Comparison of ENCODE assay signal across 14 cellular contexts in the genomic region with DNA sequence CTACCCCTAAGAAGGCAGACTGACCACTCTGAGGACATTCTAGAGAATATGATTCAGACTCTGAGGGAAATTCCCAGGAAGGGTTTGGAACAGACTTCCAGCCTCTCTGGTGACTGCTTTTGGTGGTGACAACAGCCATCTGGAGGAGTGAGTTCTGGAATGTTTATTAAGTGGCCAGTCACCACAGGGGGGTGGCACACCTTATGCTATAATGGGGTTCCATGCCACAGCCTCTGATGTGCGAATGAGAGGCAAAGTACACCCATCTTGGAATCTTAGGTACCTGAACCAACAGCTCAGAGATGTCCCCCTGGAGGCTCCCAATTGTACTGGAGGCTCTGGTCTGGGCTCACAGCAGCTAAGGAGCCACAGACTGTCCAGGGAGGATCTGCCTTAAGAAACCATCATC. TPM values are rescaled to one million over a fixed set of nuclear protein-coding genes. Genes with fewer than 3 reads are reported as not detected.
A peak's percentile ranks its signal among the peaks of the same experiment; 100 is the strongest.
DNase-seq lines count a peak whose midpoint lies in the region; ATAC-seq, FAIRE-seq and TF ChIP-seq lines count a peak whose summit lies in the region.
"Had no signal": no experiment of that assay in that cellular context is flagged by ENCODE, and none has a peak within 500 bp of the region (broad histone marks: within the 10 kb centered on the region; RNA-seq: fewer than 3 reads in every experiment).

No MANE protein-coding gene starts in this region.

- no peak overlapping the region; a peak in 1 of 7 replicates for H3K27ac Mint-ChIP-seq in H9

- WGBS in A549 (ENCODE audit: missing lambda C conversion rate): 63% methylated on average over 1 of the region's 1 CpG
- no CpG with 5 or more reads among the region's 1 CpG for WGBS in H9 (ENCODE audit: extremely low coverage, insufficient read length, low lambda C conversion rate)
- 100% methylated on average over 1 of the region's 1 CpG for WGBS in esophagus muscularis mucosa

- no peaks in the 10 kb centered on the region for H3K79me1 ChIP-seq in H9 (ENCODE audit: insufficient read depth, low read depth, low read length, poor library complexity, severe bottlenecking)

- no peak overlapping the region for H3K9ac ChIP-seq in H9 (ENCODE audit: extremely low read depth, insufficient read length, low read length)

- no peak overlapping the region for H3K4me2 ChIP-seq in A549
- H3K4me2 ChIP-seq in H9 (ENCODE audit: insufficient read depth, insufficient read length, low read length): no peak overlapping the region

- TF ChIP-seq POLR2A in A549 (IDR thresholded peaks at IDR 0.05; ENCODE audit: low read length): no peak
- TF ChIP-seq POLR2A in esophagus muscularis mucosa (IDR thresholded peaks at IDR 0.05; ENCODE audit: low read depth): no peak

- no peak overlapping the region for H2BK15ac ChIP-seq in H9 (ENCODE audit: low read depth, low read length)

- H3K27me3 Mint-ChIP-seq in H9 (ENCODE audit: low read depth): peaks cover under 1% of the 10 kb centered on the region; the same call in 1 of the 2 replicates
- H3K27me3 Mint-ChIP-seq: activated naive CD8-positive, alpha-beta T cell treated with anti-CD3 and anti-CD28 coated beads, Interleukin-2, amount 10 ng/mL, durations not matched to agents 7 days and 5 days; T-cell had no signal

- no peak overlapping the region for H3K23ac ChIP-seq in H9 (ENCODE audit: insufficient read length, low read depth, low read length)

- TF ChIP-seq CTCF in A549 (IDR thresholded peaks at IDR 0.05) (no peak), H9 (conservative IDR thresholded peaks at IDR 0.05) (0 out of 3 replicates have a peak, but pooled peaks have one; percentile 24), brain microvascular endothelial cell (IDR thresholded peaks at IDR 0.05; ENCODE audit: low read depth, low read length, missing control alignments) (peak; percentile 18), esophagus muscularis mucosa (IDR thresholded peaks at IDR 0.05) (no peak)

- no peak for TF ChIP-seq RAD21 in A549 (conservative IDR thresholded peaks at IDR 0.05 in 1 of 2, IDR thresholded peaks at IDR 0.05 in 1 of 2)

- H3K36me3 ChIP-seq in brain microvascular endothelial cell (replicated peaks) (no peaks in the 10 kb centered on the region), esophagus muscularis mucosa (peaks cover 0 to 26% (median 0%) of the 10 kb centered on the region in 4 donors)

- DNase-seq in A549 (ENCODE audit: low read depth in 1 of 2, low spot score in 1 of 2) (no peak), H9 (no peak), brain microvascular endothelial cell (peak; percentile 33), iris pigment epithelial cell (ENCODE audit: low read depth) (peak; percentile 33), esophagus muscularis mucosa (ENCODE audit: extremely low spot score) (no peak)
- DNase-seq: activated CD4-positive, alpha-beta T cell treated with anti-CD3 and anti-CD28 coated beads for 1 hour; activated naive CD8-positive, alpha-beta T cell treated with anti-CD3 and anti-CD28 coated beads, Interleukin-2, amount 10 ng/mL, durations not matched to agents 7 days and 5 days; AML-193; DMS153; T-cell had no signal

- no peak overlapping the region for H3K4me3 Mint-ChIP-seq in H9
- H3K4me3 Mint-ChIP-seq: activated naive CD8-positive, alpha-beta T cell treated with anti-CD3 and anti-CD28 coated beads, Interleukin-2, amount 10 ng/mL, durations not matched to agents 7 days and 5 days; T-cell had no signal

- H4K91ac ChIP-seq in H9 (ENCODE audit: insufficient read length, low read depth, low read length): no peak overlapping the region

- H4K5ac ChIP-seq in H9 (ENCODE audit: insufficient read length, low read depth, low read length): no peak overlapping the region

- in situ Hi-C loops in brain microvascular endothelial cell (cut with HindIII; ENCODE audit: low pct_ligation_motif_present, low sequenced_read_pairs): no loop called here

- H3K4me1 ChIP-seq in A549 (peaks cover 5% of the 10 kb centered on the region; the same call in 1 of the 3 replicates), H9 (ENCODE audit: insufficient read depth, low read length) (no peaks in the 10 kb centered on the region), esophagus muscularis mucosa (no peaks in the 10 kb centered on the region)

- H3K36me3 Mint-ChIP-seq in H9 (ENCODE audit: insufficient read depth in 1 of 3, low read depth in 3 of 3): no peaks in the 10 kb centered on the region

- no peaks in the 10 kb centered on the region for H3K79me2 ChIP-seq in H9 (ENCODE audit: insufficient read depth, low read length)

- no peak overlapping the region for H2BK12ac ChIP-seq in H9 (ENCODE audit: insufficient read length, low read depth, low read length)

- no peak overlapping the region for H3T11ph ChIP-seq in H9 (ENCODE audit: low read length)

- POLR2A ChIA-PET in A549 (lab: Yijun Ruan, JAX): interaction anchor here (2.1 kb wide), 2 partner anchors 9 to 19 kb away, joined by 9 to 11 read pairs; a partner anchor contains a TSS

- no peak overlapping the region for H2BK5ac ChIP-seq in H9 (ENCODE audit: insufficient read length, low read length)

- H2AFZ ChIP-seq in H9 (ENCODE audit: low read length): no peak overlapping the region

- H3K14ac ChIP-seq in H9 (ENCODE audit: insufficient read depth, low read length): no peak overlapping the region

- no peak for FAIRE-seq in A549 (lab: Jason Lieb, UNC)

- H4K8ac ChIP-seq in H9 (replicated peaks; ENCODE audit: insufficient read length, low read depth, low read length): no peak overlapping the region

- no peaks in the 10 kb centered on the region for H3K9me3 Mint-ChIP-seq in H9
- H3K9me3 Mint-ChIP-seq: activated naive CD8-positive, alpha-beta T cell treated with anti-CD3 and anti-CD28 coated beads, Interleukin-2, amount 10 ng/mL, durations not matched to agents 7 days and 5 days; T-cell had no signal

- H3K4ac ChIP-seq in H9 (ENCODE audit: low read depth, low read length): no peak overlapping the region

- H3K56ac ChIP-seq in H9 (ENCODE audit: insufficient read length, low read depth, low read length): no peak overlapping the region

- CTCF ChIA-PET in A549 (lab: Yijun Ruan, JAX): interaction anchor here (0.6 to 21.7 kb wide), 6 partner anchors 10 to 82 kb away, joined by 3 to 601 read pairs (median 3); a partner anchor contains a TSS

- H2BK20ac ChIP-seq in H9 (ENCODE audit: low read depth, low read length, poor library complexity, severe bottlenecking): no peak overlapping the region

- ATAC-seq in A549 (peak; percentile 47 to 64; a peak in 5 of 6 replicates), HG03139 (IDR thresholded peaks at IDR 0.05; ENCODE audit: unreplicated experiment) (no peak), HG03108 (IDR thresholded peaks at IDR 0.05; ENCODE audit: unreplicated experiment) (no peak), HG03342 (IDR thresholded peaks at IDR 0.05; ENCODE audit: unreplicated experiment) (no peak)
- ATAC-seq: T-cell had no signal

- no peak overlapping the region for H2BK120ac ChIP-seq in H9 (ENCODE audit: low read depth, low read length, poor library complexity, severe bottlenecking)

- H3K27me3 ChIP-seq in H9 (ENCODE audit: insufficient read depth, low read length) (no peaks in the 10 kb centered on the region), brain microvascular endothelial cell (replicated peaks) (no peaks in the 10 kb centered on the region), esophagus muscularis mucosa (no peaks in the 10 kb centered on the region)

- H3K4me3 ChIP-seq in A549 (no peak overlapping the region), brain microvascular endothelial cell (ENCODE audit: low read depth, low read length) (no peak overlapping the region), esophagus muscularis mucosa (no peak overlapping the region)
- H3K4me3 ChIP-seq: coronary artery had no signal

- no peaks in the 10 kb centered on the region for H3K4me1 Mint-ChIP-seq in H9

- no peak overlapping the region for H2AK5ac ChIP-seq in H9 (ENCODE audit: insufficient read length, low read length)

- H3K27ac ChIP-seq in A549 (no peak overlapping the region), H9 (ENCODE audit: insufficient read length, low read depth, low read length) (no peak overlapping the region), brain microvascular endothelial cell (no peak overlapping the region), esophagus muscularis mucosa (replicated peaks in 1 of 4) (no peak overlapping the region)
- H3K27ac ChIP-seq: coronary artery had no signal

- H3K23me2 ChIP-seq in H9 (ENCODE audit: insufficient read length, low read depth, low read length, poor library complexity, severe bottlenecking): no peaks in the 10 kb centered on the region

- TF ChIP-seq EP300 in A549 (IDR thresholded peaks at IDR 0.05): no peak
- TF ChIP-seq EP300 in esophagus muscularis mucosa (IDR thresholded peaks at IDR 0.05): no peak

- no peak overlapping the region for H3K18ac ChIP-seq in H9 (ENCODE audit: insufficient read length, low read depth, low read length)

- H4K20me1 ChIP-seq in H9 (ENCODE audit: control insufficient read depth, insufficient read depth, insufficient read length): no peaks in the 10 kb centered on the region

- intact Hi-C loops in esophagus muscularis mucosa (cut with DNase I): no loop called here

- no peaks in the 10 kb centered on the region for H3K9me3 ChIP-seq in A549
- no peaks in the 10 kb centered on the region for H3K9me3 ChIP-seq in H9 (ENCODE audit: control insufficient read depth, low read depth, low read length)
- no peaks in the 10 kb centered on the region for H3K9me3 ChIP-seq in esophagus muscularis mucosa

RNA-seq across cellular contexts. Expression of a gene that starts 9.5 kb away (rescaled TPM):
- polyA plus RNA-seq in A549 (2011; rRNA removed) (51.3 and 73.0 TPM in 2 replicates), A549 (2017; fragmentation: RNase III; extraction: RNeasy Plus Mini Kit Qiagen cat#74134 plus additional on column Dnase treatment) (33.1 to 44.5 TPM (median 38.5 TPM) in 3 replicates)
- polyA plus RNA-seq in A549 (2012; cell fraction: cytosol; rRNA removed): 25.1 and 30.3 TPM in 2 replicates
- 27.8 and 37.0 TPM in 2 replicates for polyA plus RNA-seq in A549 (2012; cell fraction: nucleus; rRNA removed)
- 53.5 and 60.4 TPM in 2 replicates for polyA minus RNA-seq in A549 (2011; rRNA and poly(A)+ RNA removed)
- total RNA-seq in H9 (2021) (41.3 and 47.6 TPM in 2 replicates), esophagus muscularis mucosa (10 to 100 TPM; 49.4 to 89.0 (median 81.0) TPM)

RNA-seq across cellular contexts. Expression of a gene that starts 11.1 kb away (rescaled TPM):
- polyA plus RNA-seq in A549 (2011; rRNA removed): 0.61 and 1.7 TPM in 2 replicates
- polyA plus RNA-seq in A549 (2012; cell fraction: cytosol; rRNA removed): 1.7 and 2.3 TPM in 2 replicates
- 11.3 and 14.8 TPM in 2 replicates for polyA plus RNA-seq in A549 (2012; cell fraction: nucleus; rRNA removed)
- 1.3 to 1.8 TPM (median 1.4 TPM) in 3 replicates for polyA plus RNA-seq in A549 (2017; fragmentation: RNase III; extraction: RNeasy Plus Mini Kit Qiagen cat#74134 plus additional on column Dnase treatment)
- 1.6 and 3.3 TPM in 2 replicates for polyA minus RNA-seq in A549 (2011; rRNA and poly(A)+ RNA removed)
- 1.8 and 2.9 TPM in 2 replicates for total RNA-seq in H9 (2021)
- total RNA-seq in esophagus muscularis mucosa: 1 to 10 TPM in 2 of 4 donors, under 1 TPM in 2; 0.52 to 3.3 (median 1.6) TPM

RNA-seq across cellular contexts. Expression of a gene that starts 19.2 kb away (rescaled TPM):
- polyA plus RNA-seq in A549 (2011; rRNA removed) (91.7 and 108 TPM in 2 replicates), A549 (2017; fragmentation: RNase III; extraction: RNeasy Plus Mini Kit Qiagen cat#74134 plus additional on column Dnase treatment) (64.8 to 71.2 TPM (median 70.0 TPM) in 3 replicates)
- polyA plus RNA-seq in A549 (2012; cell fraction: cytosol; rRNA removed): 52.4 and 58.4 TPM in 2 replicates
- polyA plus RNA-seq in A549 (2012; cell fraction: nucleus; rRNA removed): 44.8 and 50.9 TPM in 2 replicates
- 87.4 and 103 TPM in 2 replicates for polyA minus RNA-seq in A549 (2011; rRNA and poly(A)+ RNA removed)
- total RNA-seq in H9 (2021) (84.7 and 86.9 TPM in 2 replicates), esophagus muscularis mucosa (10 to 100 TPM; 43.1 to 53.4 (median 50.5) TPM)

RNA-seq across cellular contexts. Expression of a gene that starts 19.5 kb away (rescaled TPM):
- polyA plus RNA-seq in A549 (2011; rRNA removed) (18.6 and 22.4 TPM in 2 replicates), A549 (2017; fragmentation: RNase III; extraction: RNeasy Plus Mini Kit Qiagen cat#74134 plus additional on column Dnase treatment) (17.2 to 23.1 TPM (median 21.9 TPM) in 3 replicates)
- polyA plus RNA-seq in A549 (2012; cell fraction: cytosol; rRNA removed): 40.9 and 43.2 TPM in 2 replicates
- polyA plus RNA-seq in A549 (2012; cell fraction: nucleus; rRNA removed): 157 and 208 TPM in 2 replicates
- polyA minus RNA-seq in A549 (2011; rRNA and poly(A)+ RNA removed): 41.9 and 52.1 TPM in 2 replicates
- total RNA-seq in H9 (2021) (25.6 and 26.1 TPM in 2 replicates), esophagus muscularis mucosa (10 to 100 TPM; 14.6 to 27.8 (median 20.3) TPM)

RNA-seq across cellular contexts. Expression of a gene that starts 19.7 kb away (rescaled TPM):
- polyA plus RNA-seq in A549 (2011; rRNA removed) (381 and 433 TPM in 2 replicates), A549 (2017; fragmentation: RNase III; extraction: RNeasy Plus Mini Kit Qiagen cat#74134 plus additional on column Dnase treatment) (561 to 594 TPM (median 589 TPM) in 3 replicates)
- 319 and 406 TPM in 2 replicates for polyA plus RNA-seq in A549 (2012; cell fraction: cytosol; rRNA removed)
- 84.0 and 134 TPM in 2 replicates for polyA plus RNA-seq in A549 (2012; cell fraction: nucleus; rRNA removed)
- polyA minus RNA-seq in A549 (2011; rRNA and poly(A)+ RNA removed): 93.2 and 113 TPM in 2 replicates
- total RNA-seq in H9 (2021) (214 and 225 TPM in 2 replicates), esophagus muscularis mucosa (100 to 1,000 TPM; 117 to 152 (median 131) TPM)

Comparison
In these comparisons a context has a peak if more than half of its experiments do, and no peak if none do; other contexts are left out.
1. ATAC-seq: peak in A549 (2 of 2); none in HG03139 (single experiment), HG03108 (single experiment) and HG03342 (single experiment).
2. DNase-seq: peak in brain microvascular endothelial cell (single experiment) and iris pigment epithelial cell (single experiment); none in A549 (0 of 2), H9 (single experiment) and esophagus muscularis mucosa (single experiment).
3. CTCF ChIP-seq: peak in H9 (single experiment) and brain microvascular endothelial cell (single experiment); none in A549 (single experiment) and esophagus muscularis mucosa (0 of 3).